Comparison of ENCODE assay signal across 1 cellular context in the genomic region with DNA sequence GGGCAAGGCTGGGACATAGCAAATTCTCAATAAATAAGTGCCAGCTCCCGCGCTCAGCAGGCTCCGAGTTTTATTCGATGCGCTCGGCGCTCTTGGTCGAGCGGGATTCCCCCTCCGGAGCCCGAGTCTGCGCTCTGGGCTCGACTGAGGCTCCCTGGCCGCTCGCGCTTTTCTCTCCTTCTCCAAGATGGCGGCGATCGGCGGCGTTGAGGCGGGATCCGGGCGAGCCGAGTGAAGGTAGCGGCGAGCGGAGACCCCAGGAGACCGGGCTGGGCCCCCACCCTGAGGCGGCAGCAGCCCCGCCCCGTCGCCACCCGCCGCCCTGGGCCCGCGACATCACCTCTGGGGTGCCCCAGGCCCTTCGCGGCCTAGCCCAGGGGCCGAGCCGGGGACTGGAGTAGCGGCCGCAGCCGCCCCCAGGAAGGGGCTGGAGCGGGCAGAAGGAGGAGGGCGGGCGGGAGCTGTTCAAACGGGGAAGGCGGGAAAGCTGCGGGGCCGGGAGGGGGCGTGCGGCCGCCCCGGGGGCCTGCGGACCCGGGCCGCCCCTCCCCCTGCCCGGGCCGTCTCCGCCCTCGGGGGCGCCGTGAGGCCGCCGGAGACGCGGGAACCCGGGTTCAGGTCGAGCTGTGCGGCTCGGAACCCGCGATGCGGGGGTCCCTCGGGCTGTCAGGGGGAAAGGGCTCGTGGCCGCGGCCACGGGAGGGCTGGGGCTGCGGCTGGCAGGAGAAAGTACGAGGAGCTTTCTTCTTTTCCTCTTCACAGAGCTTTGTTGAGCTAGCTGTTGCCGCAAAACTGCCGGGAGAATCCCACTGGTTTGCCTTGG.
TF ChIP-seq lines count a peak whose summit lies in the region.

A gene with protein sequence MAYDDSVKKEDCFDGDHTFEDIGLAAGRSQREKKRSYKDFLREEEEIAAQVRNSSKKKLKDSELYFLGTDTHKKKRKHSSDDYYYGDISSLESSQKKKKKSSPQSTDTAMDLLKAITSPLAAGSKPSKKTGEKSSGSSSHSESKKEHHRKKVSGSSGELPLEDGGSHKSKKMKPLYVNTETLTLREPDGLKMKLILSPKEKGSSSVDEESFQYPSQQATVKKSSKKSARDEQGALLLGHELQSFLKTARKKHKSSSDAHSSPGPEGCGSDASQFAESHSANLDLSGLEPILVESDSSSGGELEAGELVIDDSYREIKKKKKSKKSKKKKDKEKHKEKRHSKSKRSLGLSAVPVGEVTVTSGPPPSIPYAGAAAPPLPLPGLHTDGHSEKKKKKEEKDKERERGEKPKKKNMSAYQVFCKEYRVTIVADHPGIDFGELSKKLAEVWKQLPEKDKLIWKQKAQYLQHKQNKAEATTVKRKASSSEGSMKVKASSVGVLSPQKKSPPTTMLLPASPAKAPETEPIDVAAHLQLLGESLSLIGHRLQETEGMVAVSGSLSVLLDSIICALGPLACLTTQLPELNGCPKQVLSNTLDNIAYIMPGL (plus strand): TSS at position 173 of the 823 bp plus-strand sequence. CDS start 4,898 bp downstream, outside the sequence.

TF ChIP-seq in GM12878, 131 proteins besides CTCF, POLR2A, EP300 and RAD21 (continued from another document):
- TF ChIP-seq, protein P1, sequence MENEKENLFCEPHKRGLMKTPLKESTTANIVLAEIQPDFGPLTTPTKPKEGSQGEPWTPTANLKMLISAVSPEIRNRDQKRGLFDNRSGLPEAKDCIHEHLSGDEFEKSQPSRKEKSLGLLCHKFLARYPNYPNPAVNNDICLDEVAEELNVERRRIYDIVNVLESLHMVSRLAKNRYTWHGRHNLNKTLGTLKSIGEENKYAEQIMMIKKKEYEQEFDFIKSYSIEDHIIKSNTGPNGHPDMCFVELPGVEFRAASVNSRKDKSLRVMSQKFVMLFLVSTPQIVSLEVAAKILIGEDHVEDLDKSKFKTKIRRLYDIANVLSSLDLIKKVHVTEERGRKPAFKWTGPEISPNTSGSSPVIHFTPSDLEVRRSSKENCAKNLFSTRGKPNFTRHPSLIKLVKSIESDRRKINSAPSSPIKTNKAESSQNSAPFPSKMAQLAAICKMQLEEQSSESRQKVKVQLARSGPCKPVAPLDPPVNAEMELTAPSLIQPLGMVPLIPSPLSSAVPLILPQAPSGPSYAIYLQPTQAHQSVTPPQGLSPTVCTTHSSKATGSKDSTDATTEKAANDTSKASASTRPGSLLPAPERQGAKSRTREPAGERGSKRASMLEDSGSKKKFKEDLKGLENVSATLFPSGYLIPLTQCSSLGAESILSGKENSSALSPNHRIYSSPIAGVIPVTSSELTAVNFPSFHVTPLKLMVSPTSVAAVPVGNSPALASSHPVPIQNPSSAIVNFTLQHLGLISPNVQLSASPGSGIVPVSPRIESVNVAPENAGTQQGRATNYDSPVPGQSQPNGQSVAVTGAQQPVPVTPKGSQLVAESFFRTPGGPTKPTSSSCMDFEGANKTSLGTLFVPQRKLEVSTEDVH (IDR thresholded peaks at IDR 0.05; ENCODE audit: low read depth, partially characterized antibody), result peak; percentile 60
- TF ChIP-seq FOXM1 (IDR thresholded peaks at IDR 0.05; ENCODE audit: low read depth, low read length) (peak; percentile 49; the same call in 1 of the 2 replicates), NBN (IDR thresholded peaks at IDR 0.05) (peak; percentile 72), FOXK2 (IDR thresholded peaks at IDR 0.05) (no peak), RELA (IDR thresholded peaks at IDR 0.05; ENCODE audit: borderline replicate concordance, partially characterized antibody) (peak; percentile 99), LARP7 (IDR thresholded peaks at IDR 0.05) (peak; percentile 95), SRF (IDR thresholded peaks at IDR 0.05; ENCODE audit: low read depth in 2 of 2, low read length in 2 of 2) (peak; percentile 92 to 99), TAF1 (IDR thresholded peaks at IDR 0.05; ENCODE audit: borderline replicate concordance, low read depth, low read length) (peak; percentile 90), DPF2 (IDR thresholded peaks at IDR 0.05) (peak; percentile 85), TARDBP (IDR thresholded peaks at IDR 0.05; ENCODE audit: borderline replicate concordance) (peak; percentile 47; the same call in 1 of the 2 replicates), RB1 (IDR thresholded peaks at IDR 0.05; ENCODE audit: borderline replicate concordance) (peak; percentile 95; the same call in 1 of the 2 replicates), BHLHE40 (IDR thresholded peaks at IDR 0.05; ENCODE audit: borderline replicate concordance in 1 of 2, low read depth in 2 of 2, low read length in 1 of 2) (peak; percentile 41 to 65; a peak in 2 of 4 replicates), RUNX3 (IDR thresholded peaks at IDR 0.05; ENCODE audit: low read length) (peak; percentile 58), ATF7 (IDR thresholded peaks at IDR 0.05; ENCODE audit: low read depth) (0 out of 2 replicates have a peak, but pooled peaks have one; percentile 32), GATAD2B (conservative IDR thresholded peaks at IDR 0.05; ENCODE audit: low read depth) (peak; percentile 98), EED (IDR thresholded peaks at IDR 0.05; ENCODE audit: low read depth) (no peak), POU2F2 (IDR thresholded peaks at IDR 0.05; ENCODE audit: borderline replicate concordance, low read depth, low read length) (peak; percentile 80; the same call in 1 of the 3 replicates), HCFC1 (IDR thresholded peaks at IDR 0.05; ENCODE audit: low read length) (peak; percentile 70), RCOR1 (conservative IDR thresholded peaks at IDR 0.05; ENCODE audit: low read depth, low read length) (no peak; the same call in 1 of the 2 replicates), ASH2L (IDR thresholded peaks at IDR 0.05; ENCODE audit: borderline replicate concordance, low read depth) (peak; percentile 88), STAT1 (conservative IDR thresholded peaks at IDR 0.05) (0 out of 2 replicates have a peak, but pooled peaks have one; percentile 37), CHD1 (IDR thresholded peaks at IDR 0.05; ENCODE audit: low read depth, low read length) (peak; percentile 88; the same call in 1 of the 2 replicates), IRF4 (IDR thresholded peaks at IDR 0.05; ENCODE audit: low read depth, low read length) (no peak), NR2C2 (IDR thresholded peaks at IDR 0.05; ENCODE audit: borderline replicate concordance, control insufficient read depth, insufficient read length, low read depth) (peak; percentile 92)
- TF ChIP-seq, protein P2, sequence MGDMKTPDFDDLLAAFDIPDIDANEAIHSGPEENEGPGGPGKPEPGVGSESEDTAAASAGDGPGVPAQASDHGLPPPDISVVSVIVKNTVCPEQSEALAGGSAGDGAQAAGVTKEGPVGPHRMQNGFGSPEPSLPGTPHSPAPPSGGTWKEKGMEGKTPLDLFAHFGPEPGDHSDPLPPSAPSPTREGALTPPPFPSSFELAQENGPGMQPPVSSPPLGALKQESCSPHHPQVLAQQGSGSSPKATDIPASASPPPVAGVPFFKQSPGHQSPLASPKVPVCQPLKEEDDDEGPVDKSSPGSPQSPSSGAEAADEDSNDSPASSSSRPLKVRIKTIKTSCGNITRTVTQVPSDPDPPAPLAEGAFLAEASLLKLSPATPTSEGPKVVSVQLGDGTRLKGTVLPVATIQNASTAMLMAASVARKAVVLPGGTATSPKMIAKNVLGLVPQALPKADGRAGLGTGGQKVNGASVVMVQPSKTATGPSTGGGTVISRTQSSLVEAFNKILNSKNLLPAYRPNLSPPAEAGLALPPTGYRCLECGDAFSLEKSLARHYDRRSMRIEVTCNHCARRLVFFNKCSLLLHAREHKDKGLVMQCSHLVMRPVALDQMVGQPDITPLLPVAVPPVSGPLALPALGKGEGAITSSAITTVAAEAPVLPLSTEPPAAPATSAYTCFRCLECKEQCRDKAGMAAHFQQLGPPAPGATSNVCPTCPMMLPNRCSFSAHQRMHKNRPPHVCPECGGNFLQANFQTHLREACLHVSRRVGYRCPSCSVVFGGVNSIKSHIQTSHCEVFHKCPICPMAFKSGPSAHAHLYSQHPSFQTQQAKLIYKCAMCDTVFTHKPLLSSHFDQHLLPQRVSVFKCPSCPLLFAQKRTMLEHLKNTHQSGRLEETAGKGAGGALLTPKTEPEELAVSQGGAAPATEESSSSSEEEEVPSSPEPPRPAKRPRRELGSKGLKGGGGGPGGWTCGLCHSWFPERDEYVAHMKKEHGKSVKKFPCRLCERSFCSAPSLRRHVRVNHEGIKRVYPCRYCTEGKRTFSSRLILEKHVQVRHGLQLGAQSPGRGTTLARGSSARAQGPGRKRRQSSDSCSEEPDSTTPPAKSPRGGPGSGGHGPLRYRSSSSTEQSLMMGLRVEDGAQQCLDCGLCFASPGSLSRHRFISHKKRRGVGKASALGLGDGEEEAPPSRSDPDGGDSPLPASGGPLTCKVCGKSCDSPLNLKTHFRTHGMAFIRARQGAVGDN (IDR thresholded peaks at IDR 0.05), result no peak
- TF ChIP-seq, protein P3, sequence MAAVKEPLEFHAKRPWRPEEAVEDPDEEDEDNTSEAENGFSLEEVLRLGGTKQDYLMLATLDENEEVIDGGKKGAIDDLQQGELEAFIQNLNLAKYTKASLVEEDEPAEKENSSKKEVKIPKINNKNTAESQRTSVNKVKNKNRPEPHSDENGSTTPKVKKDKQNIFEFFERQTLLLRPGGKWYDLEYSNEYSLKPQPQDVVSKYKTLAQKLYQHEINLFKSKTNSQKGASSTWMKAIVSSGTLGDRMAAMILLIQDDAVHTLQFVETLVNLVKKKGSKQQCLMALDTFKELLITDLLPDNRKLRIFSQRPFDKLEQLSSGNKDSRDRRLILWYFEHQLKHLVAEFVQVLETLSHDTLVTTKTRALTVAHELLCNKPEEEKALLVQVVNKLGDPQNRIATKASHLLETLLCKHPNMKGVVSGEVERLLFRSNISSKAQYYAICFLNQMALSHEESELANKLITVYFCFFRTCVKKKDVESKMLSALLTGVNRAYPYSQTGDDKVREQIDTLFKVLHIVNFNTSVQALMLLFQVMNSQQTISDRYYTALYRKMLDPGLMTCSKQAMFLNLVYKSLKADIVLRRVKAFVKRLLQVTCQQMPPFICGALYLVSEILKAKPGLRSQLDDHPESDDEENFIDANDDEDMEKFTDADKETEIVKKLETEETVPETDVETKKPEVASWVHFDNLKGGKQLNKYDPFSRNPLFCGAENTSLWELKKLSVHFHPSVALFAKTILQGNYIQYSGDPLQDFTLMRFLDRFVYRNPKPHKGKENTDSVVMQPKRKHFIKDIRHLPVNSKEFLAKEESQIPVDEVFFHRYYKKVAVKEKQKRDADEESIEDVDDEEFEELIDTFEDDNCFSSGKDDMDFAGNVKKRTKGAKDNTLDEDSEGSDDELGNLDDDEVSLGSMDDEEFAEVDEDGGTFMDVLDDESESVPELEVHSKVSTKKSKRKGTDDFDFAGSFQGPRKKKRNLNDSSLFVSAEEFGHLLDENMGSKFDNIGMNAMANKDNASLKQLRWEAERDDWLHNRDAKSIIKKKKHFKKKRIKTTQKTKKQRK (IDR thresholded peaks at IDR 0.05; ENCODE audit: low read depth, low read length), result peak; percentile 68
- TF ChIP-seq, protein P4, sequence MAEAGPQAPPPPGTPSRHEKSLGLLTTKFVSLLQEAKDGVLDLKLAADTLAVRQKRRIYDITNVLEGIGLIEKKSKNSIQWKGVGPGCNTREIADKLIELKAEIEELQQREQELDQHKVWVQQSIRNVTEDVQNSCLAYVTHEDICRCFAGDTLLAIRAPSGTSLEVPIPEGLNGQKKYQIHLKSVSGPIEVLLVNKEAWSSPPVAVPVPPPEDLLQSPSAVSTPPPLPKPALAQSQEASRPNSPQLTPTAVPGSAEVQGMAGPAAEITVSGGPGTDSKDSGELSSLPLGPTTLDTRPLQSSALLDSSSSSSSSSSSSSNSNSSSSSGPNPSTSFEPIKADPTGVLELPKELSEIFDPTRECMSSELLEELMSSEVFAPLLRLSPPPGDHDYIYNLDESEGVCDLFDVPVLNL (IDR thresholded peaks at IDR 0.05; ENCODE audit: low read depth, low read length), result peak; percentile 86
- TF ChIP-seq, protein P5, sequence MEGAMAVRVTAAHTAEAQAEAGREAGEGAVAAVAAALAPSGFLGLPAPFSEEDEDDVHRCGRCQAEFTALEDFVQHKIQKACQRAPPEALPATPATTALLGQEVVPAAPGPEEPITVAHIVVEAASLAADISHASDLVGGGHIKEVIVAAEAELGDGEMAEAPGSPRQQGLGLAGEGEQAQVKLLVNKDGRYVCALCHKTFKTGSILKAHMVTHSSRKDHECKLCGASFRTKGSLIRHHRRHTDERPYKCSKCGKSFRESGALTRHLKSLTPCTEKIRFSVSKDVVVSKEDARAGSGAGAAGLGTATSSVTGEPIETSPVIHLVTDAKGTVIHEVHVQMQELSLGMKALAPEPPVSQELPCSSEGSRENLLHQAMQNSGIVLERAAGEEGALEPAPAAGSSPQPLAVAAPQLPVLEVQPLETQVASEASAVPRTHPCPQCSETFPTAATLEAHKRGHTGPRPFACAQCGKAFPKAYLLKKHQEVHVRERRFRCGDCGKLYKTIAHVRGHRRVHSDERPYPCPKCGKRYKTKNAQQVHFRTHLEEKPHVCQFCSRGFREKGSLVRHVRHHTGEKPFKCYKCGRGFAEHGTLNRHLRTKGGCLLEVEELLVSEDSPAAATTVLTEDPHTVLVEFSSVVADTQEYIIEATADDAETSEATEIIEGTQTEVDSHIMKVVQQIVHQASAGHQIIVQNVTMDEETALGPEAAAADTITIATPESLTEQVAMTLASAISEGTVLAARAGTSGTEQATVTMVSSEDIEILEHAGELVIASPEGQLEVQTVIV (IDR thresholded peaks at IDR 0.05; ENCODE audit: borderline replicate concordance, partially characterized antibody), result no peak
- TF ChIP-seq, protein P6, sequence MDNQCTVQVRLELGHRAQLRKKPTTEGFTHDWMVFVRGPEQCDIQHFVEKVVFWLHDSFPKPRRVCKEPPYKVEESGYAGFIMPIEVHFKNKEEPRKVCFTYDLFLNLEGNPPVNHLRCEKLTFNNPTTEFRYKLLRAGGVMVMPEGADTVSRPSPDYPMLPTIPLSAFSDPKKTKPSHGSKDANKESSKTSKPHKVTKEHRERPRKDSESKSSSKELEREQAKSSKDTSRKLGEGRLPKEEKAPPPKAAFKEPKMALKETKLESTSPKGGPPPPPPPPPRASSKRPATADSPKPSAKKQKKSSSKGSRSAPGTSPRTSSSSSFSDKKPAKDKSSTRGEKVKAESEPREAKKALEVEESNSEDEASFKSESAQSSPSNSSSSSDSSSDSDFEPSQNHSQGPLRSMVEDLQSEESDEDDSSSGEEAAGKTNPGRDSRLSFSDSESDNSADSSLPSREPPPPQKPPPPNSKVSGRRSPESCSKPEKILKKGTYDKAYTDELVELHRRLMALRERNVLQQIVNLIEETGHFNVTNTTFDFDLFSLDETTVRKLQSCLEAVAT (IDR thresholded peaks at IDR 0.05), result peak; percentile 100
- TF ChIP-seq, protein P7, sequence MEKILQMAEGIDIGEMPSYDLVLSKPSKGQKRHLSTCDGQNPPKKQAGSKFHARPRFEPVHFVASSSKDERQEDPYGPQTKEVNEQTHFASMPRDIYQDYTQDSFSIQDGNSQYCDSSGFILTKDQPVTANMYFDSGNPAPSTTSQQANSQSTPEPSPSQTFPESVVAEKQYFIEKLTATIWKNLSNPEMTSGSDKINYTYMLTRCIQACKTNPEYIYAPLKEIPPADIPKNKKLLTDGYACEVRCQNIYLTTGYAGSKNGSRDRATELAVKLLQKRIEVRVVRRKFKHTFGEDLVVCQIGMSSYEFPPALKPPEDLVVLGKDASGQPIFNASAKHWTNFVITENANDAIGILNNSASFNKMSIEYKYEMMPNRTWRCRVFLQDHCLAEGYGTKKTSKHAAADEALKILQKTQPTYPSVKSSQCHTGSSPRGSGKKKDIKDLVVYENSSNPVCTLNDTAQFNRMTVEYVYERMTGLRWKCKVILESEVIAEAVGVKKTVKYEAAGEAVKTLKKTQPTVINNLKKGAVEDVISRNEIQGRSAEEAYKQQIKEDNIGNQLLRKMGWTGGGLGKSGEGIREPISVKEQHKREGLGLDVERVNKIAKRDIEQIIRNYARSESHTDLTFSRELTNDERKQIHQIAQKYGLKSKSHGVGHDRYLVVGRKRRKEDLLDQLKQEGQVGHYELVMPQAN (conservative IDR thresholded peaks at IDR 0.05), result 0 out of 2 replicates have a peak, but pooled peaks have one; percentile 62
